ENCODE assay signal across 9 cellular contexts in genomic region chr5:6837519-6838110, GRCh38.
A peak's percentile ranks its signal among the peaks of the same experiment; 100 is the strongest.
DNase-seq lines count a peak whose midpoint lies in the region; ATAC-seq and TF ChIP-seq lines count a peak whose summit lies in the region.
"Had no signal": no experiment of that assay in that cellular context is flagged by ENCODE, and none has a peak within 500 bp of the region (broad histone marks: within the 10 kb centered on the region; RNA-seq: fewer than 3 reads in every experiment).

No MANE protein-coding gene starts in this region.

- peaks cover 0 to 8% (median 0%) of the 10 kb centered on the region in 12 donors for H3K9me3 ChIP-seq in heart left ventricle
- no peaks in the 10 kb centered on the region for H3K9me3 ChIP-seq in Panc1 (ENCODE audit: control insufficient read depth, insufficient read depth, low read depth, low read length)
- peaks cover 0 to 7% (median 0%) of the 10 kb centered on the region in 3 donors for H3K9me3 ChIP-seq in tibial artery

- DNase-seq in heart left ventricle (no peak), cardiac septum (ENCODE audit: low spot score) (no peak), Panc1 (ENCODE audit: low read depth, low spot score) (peak; percentile 13), fibroblast of mammary gland (ENCODE audit: low read depth) (peak; percentile 5), tibial artery (no peak), left colon (no peak), HPDE6-E6E7 (ENCODE audit: extremely low spot score) (no peak)
- DNase-seq: SHP77 treated with DMSO at 0.1 percent for 48 hours had no signal

- in situ Hi-C loops in Panc1 (cut with HindIII; ENCODE audit: low pct_unique_long_range_greater_than_20kb, low sequenced_read_pairs): no loop called here

- peak in 11 of 12 donors; percentile 17 to 53 (median 32) for TF ChIP-seq CTCF in heart left ventricle (IDR thresholded peaks at IDR 0.05)
- peak; percentile 86 for TF ChIP-seq CTCF in Panc1 (IDR thresholded peaks at IDR 0.05)
- TF ChIP-seq CTCF in fibroblast of mammary gland (conservative IDR thresholded peaks at IDR 0.05; ENCODE audit: control insufficient read depth, insufficient read depth, low read depth, low read length): peak; percentile 66
- peak; percentile 34 to 45 for TF ChIP-seq CTCF in tibial artery (IDR thresholded peaks at IDR 0.05)

- ATAC-seq in heart left ventricle (no peak), Panc1 (no peak), GM19328 (IDR thresholded peaks at IDR 0.05; ENCODE audit: unreplicated experiment) (no peak), left colon (no peak)

- peaks cover 0 to 12% (median 5%) of the 10 kb centered on the region in 12 donors for H3K4me1 ChIP-seq in heart left ventricle
- no peaks in the 10 kb centered on the region for H3K4me1 ChIP-seq in Panc1 (ENCODE audit: control insufficient read depth, insufficient read depth, low read length)
- peaks cover 0 to 12% (median 4%) of the 10 kb centered on the region in 4 donors for H3K4me1 ChIP-seq in tibial artery

- no peaks in the 10 kb centered on the region for H3K36me3 ChIP-seq in heart left ventricle
- no peaks in the 10 kb centered on the region for H3K36me3 ChIP-seq in Panc1 (ENCODE audit: control insufficient read depth, insufficient read depth, low read length)
- H3K36me3 ChIP-seq in tibial artery: no peaks in the 10 kb centered on the region

- no peak for TF ChIP-seq POLR2A in heart left ventricle (IDR thresholded peaks at IDR 0.05)

- CTCF ChIA-PET in Panc1 (lab: Charles Lee): no interaction called here

- POLR2A ChIA-PET in Panc1 (lab: Charles Lee): no interaction called here

- intact Hi-C loops in heart left ventricle (cut with DNase I): no loop called here
- intact Hi-C loops in cardiac septum (cut with DNase I): no loop called here
- intact Hi-C loops in Panc1 (cut with micrococcal nuclease; ENCODE audit: unreplicated experiment): no loop called here
- intact Hi-C loops in tibial artery (cut with DNase I; ENCODE audit: low total_unique reads): no loop called here
- intact Hi-C loops in left colon (cut with DNase I, micrococcal nuclease): no loop called here

- no peak overlapping the region for H3K4me3 ChIP-seq in heart left ventricle
- no peak overlapping the region for H3K4me3 ChIP-seq in Panc1 (ENCODE audit: low read depth in 2 of 2, low read length in 2 of 2)
- no peak overlapping the region for H3K4me3 ChIP-seq in fibroblast of mammary gland (ENCODE audit: control insufficient read depth, low read depth, low read length)
- no peak overlapping the region for H3K4me3 ChIP-seq in tibial artery

- no TSS peak for BruUV-seq in Panc1 (replicated peaks; lab: Mats Ljungman, UMichigan)

- peaks cover 0 to 15% (median 0%) of the 10 kb centered on the region in 9 donors for H3K27me3 ChIP-seq in heart left ventricle
- no peaks in the 10 kb centered on the region for H3K27me3 ChIP-seq in Panc1 (ENCODE audit: control insufficient read depth, insufficient read depth, low read length)
- H3K27me3 ChIP-seq in tibial artery: no peaks in the 10 kb centered on the region

- 49 to 68% (median 59%) methylated on average over 7 to 9 of the region's 9 CpGs for WGBS in heart left ventricle, 4 donors

- H3K27ac ChIP-seq in heart left ventricle (no peak overlapping the region), Panc1 (ENCODE audit: low read length) (no peak overlapping the region), tibial artery (no peak overlapping the region)

Comparison
In these comparisons a context has a peak if more than half of its experiments do, and no peak if none do; other contexts are left out.
1. DNase-seq: peak in Panc1 (single experiment) and fibroblast of mammary gland (single experiment); none in heart left ventricle (0 of 5), cardiac septum (single experiment), tibial artery (0 of 2), left colon (0 of 2) and HPDE6-E6E7 (single experiment).
2. CTCF ChIP-seq: peak in every context shown above with its lines; median percentile 86 in Panc1; 66 in fibroblast of mammary gland; 40 in tibial artery; 32 in heart left ventricle.